In genomic region chrX:48496660-48497059, GRCh38 we compare ENCODE assay signal across 24 cellular contexts. TPM values are rescaled to one million over a fixed set of nuclear protein-coding genes. Genes with fewer than 3 reads are reported as not detected.
DNase-seq lines count a peak whose midpoint lies in the region.
"Had no signal": no experiment of that assay in that cellular context is flagged by ENCODE, and none has a peak within 500 bp of the region (broad histone marks: within the 10 kb centered on the region; RNA-seq: fewer than 3 reads in every experiment).

No MANE protein-coding gene starts in this region.

- peak; percentile 63 for DNase-seq in Caki2 (ENCODE audit: low read depth)
- peak; percentile 45 for DNase-seq in LHCN-M2 (ENCODE audit: low read depth)
- DNase-seq in fibroblast of peridontal ligament (ENCODE audit: extremely low read depth): peak; percentile 8
- no peak for DNase-seq in NOMO-1 (lab: John Stamatoyannopoulos, UW; ENCODE audit: unreplicated experiment in 2 of 2)
- no peak for DNase-seq in nucleus accumbens (lab: John Stamatoyannopoulos, UW)
- no peak for DNase-seq in stimulated activated naive CD4-positive, alpha-beta T cell treated with Interleukin-2 at 50 U/mL for 16 hours (lab: John Stamatoyannopoulos, UW)
- DNase-seq: activated CD4-positive, alpha-beta T cell treated with anti-CD3 and anti-CD28 coated beads, Interleukin-2, amount 50 U/mL, for 4 hours; activated CD8-positive, alpha-beta memory T cell treated with anti-CD3 and anti-CD28 coated beads, Interleukin-2, amount 50 U/mL, for 4 hours; activated naive CD4-positive, alpha-beta T cell treated with anti-CD3 and anti-CD28 coated beads for 36 hours; amygdala; CD8-positive, alpha-beta memory T cell; colonic mucosa; effector memory CD4-positive, alpha-beta T cell; foreskin melanocyte; H9; MM.1S; NCI-H2029 treated with DMSO at 0.1 percent for 48 hours; nephron progenitor cell; pancreas; right cardiac atrium; stimulated activated CD4-positive, alpha-beta T cell treated with anti-CD3 and anti-CD28 coated beads, Interleukin-2, amount 100 ng/mL, for 48 hours; substantia nigra; T-helper 1 cell had no signal

- in situ Hi-C loops in Caki2 (cut with HindIII; ENCODE audit: low pct_unique_long_range_greater_than_20kb, low sequenced_read_pairs): no loop called here

RNA-seq across cellular contexts. Expression of gene PORCN, which starts 12.1 kb away (rescaled TPM):
- 149 and 151 TPM in 2 replicates for total RNA-seq in Caki2 (2014; rRNA removed; shearing (Covaris generic); ENCODE audit: low replicate concordance)
- total RNA-seq in LHCN-M2 (2014; rRNA removed): 100 and 122 TPM in 2 replicates
- 123 TPM for polyA plus RNA-seq in LHCN-M2 (2012)

RNA-seq across cellular contexts. Expression of gene FTSJ1, which starts 20.7 kb away (rescaled TPM):
- total RNA-seq in Caki2 (2014; rRNA removed; shearing (Covaris generic); ENCODE audit: low replicate concordance): 126 and 139 TPM in 2 replicates
- total RNA-seq in LHCN-M2 (2014; rRNA removed): 136 and 152 TPM in 2 replicates
- 161 TPM for polyA plus RNA-seq in LHCN-M2 (2012)

RNA-seq across cellular contexts. Expression of gene EBP, which starts 24.9 kb away (rescaled TPM):
- 66.8 and 118 TPM in 2 replicates for total RNA-seq in Caki2 (2014; rRNA removed; shearing (Covaris generic); ENCODE audit: low replicate concordance)
- 37.7 and 41.8 TPM in 2 replicates for total RNA-seq in LHCN-M2 (2014; rRNA removed)
- polyA plus RNA-seq in LHCN-M2 (2012): 108 TPM

RNA-seq across cellular contexts. Expression of gene SLC38A5, which starts 26.6 kb away (rescaled TPM):
- total RNA-seq in Caki2 (2014; rRNA removed; shearing (Covaris generic); ENCODE audit: low replicate concordance): 2.5 TPM in 1 of 2 replicates, not detected in the other
- 2.9 and 4.4 TPM in 2 replicates for total RNA-seq in LHCN-M2 (2014; rRNA removed)
- 8.6 TPM for polyA plus RNA-seq in LHCN-M2 (2012)
- total RNA-seq: SK-MEL-5 had no signal

RNA-seq across cellular contexts. Expression of gene TBC1D25, which starts 42.9 kb away (rescaled TPM):
- total RNA-seq in Caki2 (2014; rRNA removed; shearing (Covaris generic); ENCODE audit: low replicate concordance): 1.6 and 2.8 TPM in 2 replicates
- total RNA-seq in LHCN-M2 (2014; rRNA removed): 9.2 and 9.7 TPM in 2 replicates
- 17.0 TPM for polyA plus RNA-seq in LHCN-M2 (2012)

Comparison
In these comparisons a context has a peak if more than half of its experiments do, and no peak if none do; other contexts are left out.
1. DNase-seq: peak in Caki2 (single experiment), LHCN-M2 (single experiment) and fibroblast of peridontal ligament (single experiment); none in NOMO-1 (0 of 2), nucleus accumbens (0 of 56) and stimulated activated naive CD4-positive, alpha-beta T cell treated with Interleukin-2 at 50 U/mL for 16 hours (single experiment).